10 cellular contexts compared by ENCODE assay signal in the genomic region with DNA sequence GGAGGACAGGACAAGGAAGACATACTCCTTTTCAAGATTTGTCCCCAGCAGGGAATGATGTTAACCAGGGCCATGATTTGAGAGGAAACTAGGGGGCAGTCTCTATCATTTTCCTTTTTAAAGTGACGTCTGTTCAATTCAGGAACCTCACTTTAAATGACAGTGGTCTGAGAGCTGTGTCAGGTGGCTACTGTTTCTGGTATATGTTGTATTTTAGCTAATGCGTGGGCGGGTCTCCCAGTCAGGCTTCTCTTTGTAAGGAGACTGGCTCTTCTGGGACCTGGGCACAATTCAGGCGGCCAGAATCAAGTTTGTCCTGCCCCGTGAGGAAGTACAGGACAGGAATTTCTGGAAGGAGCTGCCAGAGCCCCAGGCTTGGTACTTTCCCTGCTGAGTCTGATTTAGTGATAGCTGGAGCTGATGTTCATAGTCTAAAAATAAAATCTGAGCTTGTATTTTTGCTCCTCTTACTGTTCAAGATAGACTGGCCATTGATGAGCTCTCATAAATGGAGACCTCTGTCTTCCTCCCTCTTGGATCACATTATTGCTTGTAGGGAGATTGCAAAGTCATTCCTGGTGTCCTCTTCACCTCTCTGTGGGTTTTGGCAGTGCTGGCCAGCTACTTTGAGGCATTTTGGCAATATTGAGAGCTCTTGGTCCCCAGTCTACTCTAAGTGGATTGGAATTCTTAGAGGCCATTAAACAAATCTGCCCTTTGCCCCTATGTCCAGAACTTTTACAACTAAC. TPM values are rescaled to one million over a fixed set of nuclear protein-coding genes. Genes with fewer than 3 reads are reported as not detected.
A peak's percentile ranks its signal among the peaks of the same experiment; 100 is the strongest.
DNase-seq lines count a peak whose midpoint lies in the region; ATAC-seq and TF ChIP-seq lines count a peak whose summit lies in the region.
"Had no signal": no experiment of that assay in that cellular context is flagged by ENCODE, and none has a peak within 500 bp of the region (broad histone marks: within the 10 kb centered on the region; RNA-seq: fewer than 3 reads in every experiment).

No MANE protein-coding gene starts in this region.

- TF ChIP-seq CTCF in Caco-2 (IDR thresholded peaks at IDR 0.05; ENCODE audit: insufficient read depth in 1 of 2, low read depth in 1 of 2, low read length in 1 of 2, severe bottlenecking in 1 of 2, unreplicated experiment in 1 of 2) (no peak), OCI-LY7 (conservative IDR thresholded peaks at IDR 0.05; ENCODE audit: low read length) (peak; percentile 31; the same call in 1 of the 2 replicates), fibroblast of villous mesenchyme (IDR thresholded peaks at IDR 0.05; ENCODE audit: insufficient read depth, low read depth, low read length) (no peak), psoas muscle (IDR thresholded peaks at IDR 0.05) (peak; percentile 34)

- BruUV-seq in Caco-2 (replicated peaks; lab: Mats Ljungman, UMichigan) (no TSS peak), OCI-LY7 (replicated peaks; lab: Mats Ljungman, UMichigan) (no TSS peak)

- H3K9me3 ChIP-seq in Caco-2 (no peaks in the 10 kb centered on the region), OCI-LY7 (ENCODE audit: low read length) (no peaks in the 10 kb centered on the region), psoas muscle (no peaks in the 10 kb centered on the region)
- H3K9me3 ChIP-seq: adrenal gland had no signal

- H3K4me3 Mint-ChIP-seq in Caco-2 (ENCODE audit: unreplicated experiment), result no peak overlapping the region

- no peaks in the 10 kb centered on the region for H3K27me3 ChIP-seq in Caco-2 (replicated peaks; ENCODE audit: control insufficient read depth, insufficient read depth, low read length)
- H3K27me3 ChIP-seq in psoas muscle (ENCODE audit: insufficient read depth in 3 of 3, low read length in 2 of 3), result no peaks in the 10 kb centered on the region
- H3K27me3 ChIP-seq: adrenal gland had no signal

- CTCF ChIA-PET in Caco-2 (lab: Charles Lee), result interaction anchor here (0.7 to 1.1 kb wide), 3 partner anchors 9 to 19 kb away, joined by 3 read pairs; no protein-coding TSS in a partner anchor
- CTCF ChIA-PET in OCI-LY7 (lab: Charles Lee; ENCODE audit: unreplicated experiment), result no interaction called here

- ATAC-seq in psoas muscle, result peak; percentile 84 to 93 (median 88)
- ATAC-seq in HG03565 (IDR thresholded peaks at IDR 0.05; ENCODE audit: unreplicated experiment), result no peak
- no peak for ATAC-seq in activated CD4-positive, CD25-positive, alpha-beta regulatory T cell treated with anti-CD3 and anti-CD28 coated beads, Interleukin-2, amount 50 U/mL, for 24 hours

- H3K9me3 Mint-ChIP-seq in Caco-2 (ENCODE audit: unreplicated experiment), result no peaks in the 10 kb centered on the region

- no peaks in the 10 kb centered on the region for H3K36me3 Mint-ChIP-seq in Caco-2 (ENCODE audit: insufficient read depth, unreplicated experiment)

- POLR2A ChIA-PET in Caco-2 (lab: Charles Lee) (no interaction called here), OCI-LY7 (lab: Charles Lee) (interaction anchor here (0.6 to 1.2 kb wide), 4 partner anchors 10 to 409 kb away, joined by 3 to 5 read pairs (median 3); no protein-coding TSS in a partner anchor)

- intact Hi-C loops in Caco-2 (cut with micrococcal nuclease; ENCODE audit: unreplicated experiment) (no loop called here), OCI-LY7 (cut with micrococcal nuclease; ENCODE audit: unreplicated experiment) (no loop called here), psoas muscle (cut with DNase I) (no loop called here)

- no peaks in the 10 kb centered on the region for H3K27me3 Mint-ChIP-seq in Caco-2 (ENCODE audit: insufficient read depth, unreplicated experiment)

- no peaks in the 10 kb centered on the region for H4K20me1 ChIP-seq in OCI-LY7 (ENCODE audit: insufficient read depth, low read length)

- no peaks in the 10 kb centered on the region for H3K79me2 ChIP-seq in OCI-LY7 (ENCODE audit: insufficient read depth, low read depth, low read length)

- H3K9me2 ChIP-seq in OCI-LY7 (ENCODE audit: insufficient read depth, low read length), result no peaks in the 10 kb centered on the region

- H3K27ac ChIP-seq in OCI-LY7 (ENCODE audit: low read depth, low read length, poor library complexity, severe bottlenecking), result no peak overlapping the region
- peak overlapping the region; percentile 87 for H3K27ac ChIP-seq in psoas muscle

- H3K4me3 ChIP-seq in Caco-2 (ENCODE audit: low read depth, low read length) (no peak overlapping the region), OCI-LY7 (ENCODE audit: low read depth, low read length, poor library complexity, severe bottlenecking) (no peak overlapping the region), fibroblast of villous mesenchyme (ENCODE audit: low read depth, low read length) (no peak overlapping the region), psoas muscle (peak overlapping the region; percentile 17)
- H3K4me3 ChIP-seq: adrenal gland had no signal

- 22 to 45% (median 40%) methylated on average over 5 of the region's 5 CpGs for WGBS in psoas muscle, 3 donors

- no peak overlapping the region for H3K4me2 ChIP-seq in OCI-LY7 (ENCODE audit: low read length)

- H3K4me1 Mint-ChIP-seq in Caco-2 (ENCODE audit: low read depth, unreplicated experiment), result no peaks in the 10 kb centered on the region

- H3K36me3 ChIP-seq in Caco-2 (ENCODE audit: control insufficient read depth, insufficient read depth, low read length) (no peaks in the 10 kb centered on the region), OCI-LY7 (ENCODE audit: insufficient read depth, low read length) (no peaks in the 10 kb centered on the region), psoas muscle (ENCODE audit: insufficient read depth in 1 of 2, low read depth in 1 of 2) (peaks cover 18 to 42% of the 10 kb centered on the region in 2 donors)

- H3K27ac Mint-ChIP-seq in Caco-2 (ENCODE audit: unreplicated experiment), result peak overlapping the region; percentile 17

- no peak overlapping the region for H2AFZ ChIP-seq in OCI-LY7 (ENCODE audit: low read length)

- no peak for DNase-seq in Caco-2
- DNase-seq in OCI-LY7 (ENCODE audit: low spot score), result no peak
- DNase-seq in fibroblast of villous mesenchyme (ENCODE audit: low read depth), result peak; percentile 29
- DNase-seq in psoas muscle, result peak in 1 of 2 donors; percentile 70
- DNase-seq in activated naive CD4-positive, alpha-beta T cell (lab: John Stamatoyannopoulos, UW), result no peak
- DNase-seq in stimulated activated CD4-positive, alpha-beta T cell treated with anti-CD3 and anti-CD28 coated beads, Interleukin-2, amount 100 ng/mL, for 24 hours, result no peak
- DNase-seq: NCI-H226 had no signal

- peaks cover 8% of the 10 kb centered on the region for H3K4me1 ChIP-seq in Caco-2
- no peaks in the 10 kb centered on the region for H3K4me1 ChIP-seq in OCI-LY7 (ENCODE audit: insufficient read depth, low read length, poor library complexity, severe bottlenecking)
- H3K4me1 ChIP-seq in psoas muscle, result peaks cover 50% of the 10 kb centered on the region

RNA-seq across cellular contexts. Expression of gene SQOR, which starts 25.6 kb away (rescaled TPM):
- total RNA-seq in Caco-2 (2022), result 5.0 and 7.5 TPM in 2 replicates
- 0.23 and 1.8 TPM in 2 replicates for total RNA-seq in OCI-LY7 (2014; rRNA removed; shearing (Covaris generic))
- 0.42 and 0.89 TPM in 2 replicates for total RNA-seq in OCI-LY7 (2022)
- total RNA-seq in fibroblast of villous mesenchyme, result 46.7 and 81.6 TPM in 2 replicates
- 100 to 1,000 TPM in 3 of 4 donors, 10 to 100 TPM in 1; 46.5 to 174 (median 152) TPM for total RNA-seq in psoas muscle
- polyA plus RNA-seq in psoas muscle, result 100 to 1,000 TPM in 1 of 3 donors, 10 to 100 TPM in 2; 67.6 to 142 (median 70.2) TPM

Comparison
In these comparisons a context has a peak if more than half of its experiments do, and no peak if none do; other contexts are left out.
1. CTCF ChIP-seq: peak in OCI-LY7 (single experiment) and psoas muscle (single experiment); none in Caco-2 (0 of 2) and fibroblast of villous mesenchyme (single experiment).
2. ATAC-seq: peak in psoas muscle (4 of 4); none in HG03565 (single experiment) and activated CD4-positive, CD25-positive, alpha-beta regulatory T cell treated with anti-CD3 and anti-CD28 coated beads, Interleukin-2, amount 50 U/mL, for 24 hours (0 of 2).